In the genomic region with DNA sequence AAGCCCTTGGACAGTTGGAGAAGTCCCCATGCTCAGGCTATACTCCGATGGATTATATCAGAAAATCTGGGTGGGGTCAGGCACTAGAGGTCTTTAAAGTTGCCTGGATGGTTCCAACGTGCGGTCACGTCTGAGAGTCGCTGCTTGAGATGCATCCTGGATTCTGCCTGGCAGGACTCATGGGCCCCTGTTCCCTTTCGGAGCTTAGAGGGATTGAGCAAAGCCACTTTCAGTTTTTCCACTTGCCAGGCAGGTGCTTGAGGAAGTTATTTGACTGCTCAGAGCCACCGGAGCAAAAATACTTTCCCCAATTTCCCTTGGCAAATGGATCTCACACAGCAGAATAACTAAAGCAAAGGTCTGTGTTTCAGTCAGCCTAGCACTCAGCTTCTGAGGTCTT, we compare ENCODE assay signal across 24 cellular contexts.
A peak's percentile ranks its signal among the peaks of the same experiment; 100 is the strongest.
DNase-seq lines count a peak whose midpoint lies in the region; ATAC-seq and TF ChIP-seq lines count a peak whose summit lies in the region.
"Had no signal": no experiment of that assay in that cellular context is flagged by ENCODE, and none has a peak within 500 bp of the region (broad histone marks: within the 10 kb centered on the region; RNA-seq: fewer than 3 reads in every experiment).

No MANE protein-coding gene starts in this region.

- H3K79me2 ChIP-seq in GM23338 (replicated peaks; ENCODE audit: insufficient read depth) = peaks cover 65% of the 10 kb centered on the region

- CTCF ChIA-PET in WTC11 (lab: Charles Lee) = interaction anchor here (0.6 to 1.5 kb wide), 2 partner anchors 24 to 533 kb away, joined by 3 to 4 read pairs; no protein-coding TSS in a partner anchor

- H3K4me1 ChIP-seq in GM23338 (ENCODE audit: insufficient read depth) = no peaks in the 10 kb centered on the region; the same call in 1 of the 2 replicates
- H3K4me1 ChIP-seq in endodermal cell (ENCODE audit: control insufficient read depth, insufficient read depth, low read length) = no peaks in the 10 kb centered on the region
- H3K4me1 ChIP-seq: BE2C had no signal

- H3K9me2 ChIP-seq in GM23338 (ENCODE audit: insufficient read depth) = no peaks in the 10 kb centered on the region

- no peak overlapping the region for H2AFZ ChIP-seq in GM23338

- H3K4me3 Mint-ChIP-seq in GM23338 = no peak overlapping the region
- no peak overlapping the region for H3K4me3 Mint-ChIP-seq in WTC11
- no peak overlapping the region for H3K4me3 Mint-ChIP-seq in endodermal cell
- H3K4me3 Mint-ChIP-seq: CD14-positive monocyte; CD4-positive, alpha-beta memory T cell; CD4-positive, CD25-positive, alpha-beta regulatory T cell; CD8-positive, alpha-beta memory T cell had no signal

- DNase-seq in GM23338 (ENCODE audit: low spot score) = no peak
- no peak for DNase-seq in WTC11 (ENCODE audit: low spot score)
- DNase-seq in endodermal cell = no peak
- no peak for DNase-seq in kidney tubule cell (ENCODE audit: low spot score)
- DNase-seq: 8988T; ACHN; BE2C; C1 segment of cervical spinal cord; CD4-positive, alpha-beta memory T cell; CD4-positive, CD25-positive, alpha-beta regulatory T cell; CD8-positive, alpha-beta memory T cell; COR-L47; DMS 273 treated with DMSO at 0.1 percent for 48 hours; DMS153; DMS53; DMS79; DND-41; EL; GDM1 had no signal

- no peaks in the 10 kb centered on the region for H4K20me1 ChIP-seq in GM23338 (replicated peaks; ENCODE audit: insufficient read depth)
- H4K20me1 ChIP-seq: BLaER1 had no signal

- H3K27me3 Mint-ChIP-seq in GM23338 (ENCODE audit: insufficient read depth, low read depth, poor library complexity) = peaks cover 5% of the 10 kb centered on the region
- H3K27me3 Mint-ChIP-seq in WTC11 (ENCODE audit: low read depth) = no peaks in the 10 kb centered on the region
- H3K27me3 Mint-ChIP-seq in endodermal cell (ENCODE audit: insufficient read depth) = no peaks in the 10 kb centered on the region
- H3K27me3 Mint-ChIP-seq: CD4-positive, alpha-beta memory T cell; CD4-positive, CD25-positive, alpha-beta regulatory T cell; CD8-positive, alpha-beta memory T cell had no signal

- 94 to 100% methylated on average over 6 to 7 of the region's 7 CpGs for WGBS in endodermal cell (ENCODE audit: insufficient coverage in 1 of 2, insufficient read length in 1 of 2), 2 experiments

- H3K27ac Mint-ChIP-seq in GM23338 (no peak overlapping the region), WTC11 (peak overlapping the region; percentile 32; the same call in 1 of the 2 replicates), endodermal cell (peak overlapping the region; percentile 2)
- H3K27ac Mint-ChIP-seq: CD14-positive monocyte; CD4-positive, alpha-beta memory T cell; CD4-positive, CD25-positive, alpha-beta regulatory T cell; CD8-positive, alpha-beta memory T cell had no signal

- H3K4me1 Mint-ChIP-seq in GM23338 (peaks cover 6% of the 10 kb centered on the region; the same call in 2 of the 3 replicates), WTC11 (peaks cover 30% of the 10 kb centered on the region), endodermal cell (no peaks in the 10 kb centered on the region)
- H3K4me1 Mint-ChIP-seq: CD14-positive monocyte; CD4-positive, alpha-beta memory T cell; CD4-positive, CD25-positive, alpha-beta regulatory T cell; CD8-positive, alpha-beta memory T cell had no signal

- peaks cover 46% of the 10 kb centered on the region for H3K9me3 ChIP-seq in endodermal cell (ENCODE audit: control insufficient read depth, low read length)
- H3K9me3 ChIP-seq: BE2C had no signal

- no peak overlapping the region for H3K4me3 ChIP-seq in GM23338
- no peak overlapping the region for H3K4me3 ChIP-seq in endodermal cell (ENCODE audit: low read length)
- H3K4me3 ChIP-seq: BLaER1, GM12878 had no signal

- H3F3A ChIP-seq in GM23338 (replicated peaks; ENCODE audit: low read depth) = no peaks in the 10 kb centered on the region

- H3K9ac ChIP-seq in endodermal cell (ENCODE audit: extremely low read depth, low read length, poor library complexity, severe bottlenecking) = no peak overlapping the region
- H3K9ac ChIP-seq: BLaER1 had no signal

- no peaks in the 10 kb centered on the region for H3K27me3 ChIP-seq in GM23338 (ENCODE audit: insufficient read depth)
- no peaks in the 10 kb centered on the region for H3K27me3 ChIP-seq in endodermal cell (ENCODE audit: control insufficient read depth, insufficient read depth, low read length, poor library complexity, severe bottlenecking)
- H3K27me3 ChIP-seq: BE2C, BLaER1 had no signal

- no peak for TF ChIP-seq CTCF in GM23338 (conservative IDR thresholded peaks at IDR 0.05; ENCODE audit: low read depth in 2 of 2)
- TF ChIP-seq CTCF in WTC11 (IDR thresholded peaks at IDR 0.05) = no peak
- no peak for TF ChIP-seq CTCF in endodermal cell (conservative IDR thresholded peaks at IDR 0.05)

- H3K36me3 ChIP-seq in GM23338 (ENCODE audit: insufficient read depth) (0 out of 2 replicates have a peak, but pooled peaks cover 10% of the 10 kb centered on the region), endodermal cell (ENCODE audit: control insufficient read depth, insufficient read depth, low read length) (peaks cover 47% of the 10 kb centered on the region)
- H3K36me3 ChIP-seq: BE2C, BLaER1 had no signal

- H3K4me2 ChIP-seq in GM23338 = no peak overlapping the region
- H3K4me2 ChIP-seq: BLaER1 had no signal

- peaks cover 64% of the 10 kb centered on the region for H3K36me3 Mint-ChIP-seq in GM23338 (ENCODE audit: low read depth)
- peaks cover 58% of the 10 kb centered on the region for H3K36me3 Mint-ChIP-seq in WTC11
- H3K36me3 Mint-ChIP-seq in endodermal cell (ENCODE audit: low read depth) = peaks cover 59% of the 10 kb centered on the region
- H3K36me3 Mint-ChIP-seq: CD14-positive monocyte; CD4-positive, alpha-beta memory T cell; CD4-positive, CD25-positive, alpha-beta regulatory T cell; CD8-positive, alpha-beta memory T cell had no signal

- H3K9me3 Mint-ChIP-seq in GM23338 (peaks cover 54% of the 10 kb centered on the region), WTC11 (peaks cover 28% of the 10 kb centered on the region), endodermal cell (peaks cover 35% of the 10 kb centered on the region)

- POLR2A ChIA-PET in WTC11 (lab: Charles Lee) = no interaction called here

- H3K27ac ChIP-seq in GM23338 (ENCODE audit: low read depth) (0 out of 2 replicates have a peak overlapping the region, but pooled peaks have one; percentile 39), endodermal cell (ENCODE audit: low read depth, low read length) (no peak overlapping the region)
- H3K27ac ChIP-seq: BLaER1 had no signal

- ATAC-seq in GM23338 = no peak
- ATAC-seq in WTC11 = no peak
- ATAC-seq in HG03108 (IDR thresholded peaks at IDR 0.05; ENCODE audit: unreplicated experiment) = no peak
- no peak for ATAC-seq in GM21360 (IDR thresholded peaks at IDR 0.05; ENCODE audit: unreplicated experiment)
- ATAC-seq: GM12878 had no signal

TF ChIP-seq in GM23338, 12 proteins besides CTCF, POLR2A, EP300 and RAD21 (continues in another document):
- no peak for TF ChIP-seq NANOG (IDR thresholded peaks at IDR 0.05; ENCODE audit: borderline replicate concordance)
- TF ChIP-seq, protein P1, sequence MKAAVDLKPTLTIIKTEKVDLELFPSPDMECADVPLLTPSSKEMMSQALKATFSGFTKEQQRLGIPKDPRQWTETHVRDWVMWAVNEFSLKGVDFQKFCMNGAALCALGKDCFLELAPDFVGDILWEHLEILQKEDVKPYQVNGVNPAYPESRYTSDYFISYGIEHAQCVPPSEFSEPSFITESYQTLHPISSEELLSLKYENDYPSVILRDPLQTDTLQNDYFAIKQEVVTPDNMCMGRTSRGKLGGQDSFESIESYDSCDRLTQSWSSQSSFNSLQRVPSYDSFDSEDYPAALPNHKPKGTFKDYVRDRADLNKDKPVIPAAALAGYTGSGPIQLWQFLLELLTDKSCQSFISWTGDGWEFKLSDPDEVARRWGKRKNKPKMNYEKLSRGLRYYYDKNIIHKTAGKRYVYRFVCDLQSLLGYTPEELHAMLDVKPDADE (IDR thresholded peaks at IDR 0.05) = no peak

TF ChIP-seq in WTC11, 78 proteins besides CTCF, POLR2A, EP300 and RAD21 (continues in another document):
- TF ChIP-seq, protein P2, sequence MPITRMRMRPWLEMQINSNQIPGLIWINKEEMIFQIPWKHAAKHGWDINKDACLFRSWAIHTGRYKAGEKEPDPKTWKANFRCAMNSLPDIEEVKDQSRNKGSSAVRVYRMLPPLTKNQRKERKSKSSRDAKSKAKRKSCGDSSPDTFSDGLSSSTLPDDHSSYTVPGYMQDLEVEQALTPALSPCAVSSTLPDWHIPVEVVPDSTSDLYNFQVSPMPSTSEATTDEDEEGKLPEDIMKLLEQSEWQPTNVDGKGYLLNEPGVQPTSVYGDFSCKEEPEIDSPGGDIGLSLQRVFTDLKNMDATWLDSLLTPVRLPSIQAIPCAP (CRISPR knock-in tag; IDR thresholded peaks at IDR 0.05) = no peak
- TF ChIP-seq, protein P3, sequence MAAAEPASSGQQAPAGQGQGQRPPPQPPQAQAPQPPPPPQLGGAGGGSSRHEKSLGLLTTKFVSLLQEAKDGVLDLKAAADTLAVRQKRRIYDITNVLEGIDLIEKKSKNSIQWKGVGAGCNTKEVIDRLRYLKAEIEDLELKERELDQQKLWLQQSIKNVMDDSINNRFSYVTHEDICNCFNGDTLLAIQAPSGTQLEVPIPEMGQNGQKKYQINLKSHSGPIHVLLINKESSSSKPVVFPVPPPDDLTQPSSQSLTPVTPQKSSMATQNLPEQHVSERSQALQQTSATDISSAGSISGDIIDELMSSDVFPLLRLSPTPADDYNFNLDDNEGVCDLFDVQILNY (CRISPR knock-in tag; IDR thresholded peaks at IDR 0.05) = no peak
